Comparison of ENCODE assay signal across 23 cellular contexts in genomic region chr9:72875221-72875620, GRCh38.
"Had no signal": no experiment of that assay in that cellular context is flagged by ENCODE, and none has a peak within 500 bp of the region (broad histone marks: within the 10 kb centered on the region; RNA-seq: fewer than 3 reads in every experiment).

No MANE protein-coding gene starts in this region.

- FAIRE-seq: HepG2 had no signal

- ATAC-seq: HepG2, PC-3, Right ventricle myocardium inferior had no signal

- H3K9me3 ChIP-seq: MG63, Peyer's patch, SJCRH30 had no signal

- H3K4me3 ChIP-seq: MG63, Peyer's patch, SJCRH30, SK-N-MC had no signal

- H3K36me3 ChIP-seq: MG63, Peyer's patch, SJCRH30 had no signal

- H3K27ac ChIP-seq: Peyer's patch, SJCRH30, SK-N-MC had no signal

- DNase-seq: IMR-90, Karpas-422, KG1, MG63, NCI-H1092, NCI-H1105 treated with DMSO at 0.1 percent for 48 hours, NCI-H1417 treated with DMSO at 0.1 percent for 48 hours, NCI-H146, NCI-H1694 treated with DMSO at 0.1 percent for 48 hours, NCI-H1930, NCI-H2081, NCI-H2107, NCI-H2227 treated with DMSO at 0.1 percent for 48 hours, NCI-H524, NCI-H526 treated with DMSO at 0.1 percent for 48 hours, NCI-H748 treated with DMSO at 0.1 percent for 48 hours, PC-3, Peyer's patch, SHP77 treated with DMSO at 0.1 percent for 48 hours, SJCRH30 had no signal

- H3K4me1 ChIP-seq: Peyer's patch, SJCRH30 had no signal

- H3K27me3 ChIP-seq: MG63, Peyer's patch, SJCRH30 had no signal
